ENCODE assay signal across 25 cellular contexts in the genomic region with DNA sequence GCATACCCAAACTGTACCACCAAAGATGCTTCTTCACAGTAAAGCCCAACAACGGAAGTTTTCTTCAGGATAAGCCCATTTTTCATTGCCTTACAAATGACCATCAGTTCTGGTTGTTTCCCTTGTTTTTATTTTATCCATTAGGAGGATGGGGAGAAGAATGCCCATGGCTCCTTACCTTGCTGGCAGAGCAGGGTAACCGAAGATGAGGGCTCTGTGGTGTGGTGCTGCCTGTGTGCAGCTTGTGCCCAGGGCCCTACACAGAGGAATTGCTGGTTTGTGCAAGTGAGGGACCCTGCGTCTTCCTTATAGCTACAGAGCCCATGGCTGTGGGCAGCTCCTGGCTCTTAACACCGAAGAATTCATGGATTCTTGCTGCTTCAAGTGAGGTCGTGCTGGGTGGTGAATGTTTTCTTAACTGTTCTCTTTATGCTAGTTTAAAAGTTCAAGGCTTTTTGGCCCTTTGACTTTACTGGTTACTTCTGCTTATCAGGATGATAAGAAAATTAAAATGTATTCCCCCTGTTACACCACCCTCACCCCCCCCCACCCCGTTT.
A peak's percentile ranks its signal among the peaks of the same experiment; 100 is the strongest.
DNase-seq lines count a peak whose midpoint lies in the region; ATAC-seq, FAIRE-seq and TF ChIP-seq lines count a peak whose summit lies in the region.
"Had no signal": no experiment of that assay in that cellular context is flagged by ENCODE, and none has a peak within 500 bp of the region (broad histone marks: within the 10 kb centered on the region; RNA-seq: fewer than 3 reads in every experiment).

No MANE protein-coding gene starts in this region.

- H3K36me3 ChIP-seq in HepG2 (replicated peaks in 1 of 2; ENCODE audit: control insufficient read depth in 1 of 2, insufficient read depth in 2 of 2, low read length in 2 of 2), result peaks cover 9 to 30% of the 10 kb centered on the region in 2 experiments
- H3K36me3 ChIP-seq in right lobe of liver, result no peaks in the 10 kb centered on the region
- H3K36me3 ChIP-seq in ectodermal cell (ENCODE audit: control insufficient read depth, insufficient read depth, low read length), result no peaks in the 10 kb centered on the region
- no peaks in the 10 kb centered on the region for H3K36me3 ChIP-seq in colonic mucosa
- H3K36me3 ChIP-seq: HAP-1 had no signal

- H3K9ac ChIP-seq in HepG2 (ENCODE audit: insufficient read depth, low read depth, low read length), result no peak overlapping the region
- no peak overlapping the region for H3K9ac ChIP-seq in colonic mucosa (ENCODE audit: low read depth in 2 of 2, low read length in 2 of 2)

- TF ChIP-seq POLR2A in HepG2 (IDR thresholded peaks at IDR 0.05; ENCODE audit: insufficient read depth in 1 of 2, low read depth in 2 of 2, low read length in 2 of 2), result 0 out of 4 replicates have a peak, but pooled peaks of 1 of the 2 experiments have one; percentile 10
- no peak for TF ChIP-seq POLR2A in right lobe of liver (IDR thresholded peaks at IDR 0.05)

- intact Hi-C loops in HepG2 (cut with micrococcal nuclease; ENCODE audit: unreplicated experiment) (no loop called here), right lobe of liver (cut with DNase I) (no loop called here), colonic mucosa (cut with DNase I) (no loop called here)

- peaks cover 60% of the 10 kb centered on the region for H4K20me1 ChIP-seq in HepG2 (ENCODE audit: insufficient read depth, low read length)

- peak overlapping the region; percentile 61 for H3K27ac Mint-ChIP-seq in mesothelial cell of epicardium
- H3K27ac Mint-ChIP-seq: immature natural killer cell had no signal

- H3K36me3 Mint-ChIP-seq in mesothelial cell of epicardium, result no peaks in the 10 kb centered on the region
- H3K36me3 Mint-ChIP-seq: immature natural killer cell had no signal

- CTCF ChIA-PET in HepG2 (lab: Yijun Ruan, JAX; ENCODE audit: low intra/inter-chr PET ratio, low total read pairs), result no interaction called here

- no peaks in the 10 kb centered on the region for H3K9me3 Mint-ChIP-seq in mesothelial cell of epicardium
- H3K9me3 Mint-ChIP-seq: brain, immature natural killer cell had no signal

- peaks cover 73% of the 10 kb centered on the region for H3K4me1 Mint-ChIP-seq in mesothelial cell of epicardium

- no peaks in the 10 kb centered on the region for H3K27me3 ChIP-seq in HepG2 (ENCODE audit: control insufficient read depth in 1 of 2, insufficient read depth in 2 of 2, low read length in 2 of 2)
- H3K27me3 ChIP-seq in right lobe of liver, result no peaks in the 10 kb centered on the region
- H3K27me3 ChIP-seq in ectodermal cell (ENCODE audit: control insufficient read depth, insufficient read depth, low read length, poor library complexity, severe bottlenecking), result no peaks in the 10 kb centered on the region
- no peaks in the 10 kb centered on the region for H3K27me3 ChIP-seq in colonic mucosa

- no peak overlapping the region for H3K4me3 Mint-ChIP-seq in mesothelial cell of epicardium
- H3K4me3 Mint-ChIP-seq: brain; immature natural killer cell; stimulated activated memory B cell treated with anti-CD40 and anti-IgM and Interleukin-4, amounts not matched to agents 10 μg/mL and 1 μg/mL and 100 μg/mL, for 72 hours had no signal

- H3K4me1 ChIP-seq in HepG2 (ENCODE audit: insufficient read depth, low read length) (peaks cover 51% of the 10 kb centered on the region), right lobe of liver (peaks cover 0 to 32% (median 15%) of the 10 kb centered on the region in 4 donors), ectodermal cell (ENCODE audit: control insufficient read depth, insufficient read depth, low read length) (peaks cover 21% of the 10 kb centered on the region), colonic mucosa (no peaks in the 10 kb centered on the region)

- ATAC-seq in HepG2, result peak; percentile 14
- no peak for ATAC-seq in right lobe of liver
- ATAC-seq in GM21526 (IDR thresholded peaks at IDR 0.05; ENCODE audit: low FRiP score, unreplicated experiment), result no peak
- ATAC-seq: K562, left ventricle myocardium superior had no signal

- TF ChIP-seq RAD21 in HepG2 (CRISPR knock-in tag; IDR thresholded peaks at IDR 0.05), result no peak

- POLR2A ChIA-PET in HepG2 (lab: Yijun Ruan, JAX), result no interaction called here

- TF ChIP-seq EP300 in HepG2 (IDR thresholded peaks at IDR 0.05; ENCODE audit: low read depth in 2 of 2, low read length in 2 of 2) (no peak), HepG2 (CRISPR knock-in tag; IDR thresholded peaks at IDR 0.05; ENCODE audit: borderline replicate concordance) (no peak)

- no peak overlapping the region for H3K4me2 ChIP-seq in HepG2 (ENCODE audit: low read depth, low read length)

- H2AFZ ChIP-seq in HepG2 (ENCODE audit: low read length), result no peak overlapping the region

- DNase-seq in HepG2 (ENCODE audit: low spot score), result no peak
- DNase-seq in right lobe of liver, result no peak
- no peak for DNase-seq in mesothelial cell of epicardium (ENCODE audit: low spot score in 2 of 2, unreplicated experiment in 2 of 2)
- no peak for DNase-seq in D721Med (ENCODE audit: insufficient read length, low spot score)
- DNase-seq in SHP77 treated with DMSO at 0.1 percent for 48 hours (lab: John Stamatoyannopoulos, UW), result no peak
- DNase-seq in colonic mucosa, result no peak
- DNase-seq: activated CD4-positive, alpha-beta T cell treated with anti-CD3 and anti-CD28 coated beads, Interleukin-2, amount 50 U/mL, for 48 hours; activated CD4-positive, CD25-positive, alpha-beta regulatory T cell; activated effector memory CD4-positive, alpha-beta T cell treated with anti-CD3 and anti-CD28 coated beads, Interleukin-2, amount 50 U/mL, for 16 hours; activated T-cell treated with anti-CD3 and anti-CD28 coated beads for 4 hours; immature natural killer cell; left ventricle myocardium superior; MM.1S; NCI-H1436; NCI-H524; RPMI8226; stimulated activated CD4-positive, alpha-beta T cell treated with anti-CD3 and anti-CD28 coated beads, Interleukin-2, amount 100 ng/mL, for 24 hours had no signal

- no TSS peak for BruUV-seq in HepG2 (replicated peaks; lab: Mats Ljungman, UMichigan)

- TF ChIP-seq CTCF in HepG2 (CRISPR knock-in tag; IDR thresholded peaks at IDR 0.05) (no peak), right lobe of liver (IDR thresholded peaks at IDR 0.05) (no peak), mesothelial cell of epicardium (IDR thresholded peaks at IDR 0.05; ENCODE audit: unreplicated experiment) (no peak), D721Med (IDR thresholded peaks at IDR 0.05; ENCODE audit: insufficient read depth, missing control alignments) (no peak), colonic mucosa (IDR thresholded peaks at IDR 0.05) (no peak)

- WGBS in HepG2 (ENCODE audit: low lambda C conversion rate), result 95% methylated on average over 6 of the region's 6 CpGs
- 86% methylated on average over 4 of the region's 6 CpGs for WGBS in right lobe of liver (ENCODE audit: insufficient coverage, low coverage, low lambda C conversion rate, missing lambda C conversion rate)
- 67 to 75% methylated on average over 5 of the region's 6 CpGs for WGBS in ectodermal cell, 2 experiments

- no peaks in the 10 kb centered on the region for H3K27me3 Mint-ChIP-seq in mesothelial cell of epicardium (ENCODE audit: low read depth)
- H3K27me3 Mint-ChIP-seq: brain; stimulated activated memory B cell treated with anti-CD40 and anti-IgM and Interleukin-4, amounts not matched to agents 10 μg/mL and 1 μg/mL and 100 μg/mL, for 72 hours had no signal

- in situ Hi-C loops in HepG2 (cut with HindIII; ENCODE audit: extremely low pct_ligation_motif_present, low pct_unique_long_range_greater_than_20kb), result no loop called here

- H3K9me3 ChIP-seq in HepG2 (ENCODE audit: low read length) (no peaks in the 10 kb centered on the region), right lobe of liver (no peaks in the 10 kb centered on the region), ectodermal cell (ENCODE audit: control insufficient read depth, low read length) (no peaks in the 10 kb centered on the region), colonic mucosa (no peaks in the 10 kb centered on the region)
- H3K9me3 ChIP-seq: HAP-1 had no signal

- H3K79me2 ChIP-seq in HepG2 (ENCODE audit: insufficient read depth, low read length), result peaks cover 93% of the 10 kb centered on the region

- H3K27ac ChIP-seq in HepG2 (ENCODE audit: extremely low read length, insufficient read depth, low read length), result no peak overlapping the region
- H3K27ac ChIP-seq in right lobe of liver, result no peak overlapping the region
- H3K27ac ChIP-seq in ectodermal cell (ENCODE audit: insufficient read depth, low read depth, low read length, poor library complexity, severe bottlenecking), result peak overlapping the region; percentile 12
- H3K27ac ChIP-seq in colonic mucosa, result no peak overlapping the region

- FAIRE-seq in HepG2 (lab: Jason Lieb, UNC) (no peak), D721Med (lab: Jason Lieb, UNC) (no peak)
- FAIRE-seq: colon, K562 had no signal

- no peak overlapping the region for H3K4me3 ChIP-seq in HepG2 (replicated peaks in 1 of 3; ENCODE audit: insufficient read depth in 1 of 3, low read depth in 2 of 3, low read length in 3 of 3)
- H3K4me3 ChIP-seq in right lobe of liver, result no peak overlapping the region
- no peak overlapping the region for H3K4me3 ChIP-seq in ectodermal cell (ENCODE audit: insufficient read depth, low read depth, low read length)
- no peak overlapping the region for H3K4me3 ChIP-seq in colonic mucosa
- H3K4me3 ChIP-seq: HAP-1, K562, skin epidermis had no signal

TF ChIP-seq in HepG2, 621 proteins besides CTCF, POLR2A, EP300 and RAD21:
- TF ChIP-seq HNRNPK (IDR thresholded peaks at IDR 0.05; ENCODE audit: low read depth, low read length, poor library complexity, severe bottlenecking), result peak; percentile 21
- no peak for TF ChIP-seq ZNF30 (CRISPR knock-in tag; IDR thresholded peaks at IDR 0.05)
- TF ChIP-seq RBM22 (optimal IDR thresholded peaks at IDR 0.05; ENCODE audit: low read length), result peak; percentile 90
